ENCODE assay signal across 17 cellular contexts in the genomic region with DNA sequence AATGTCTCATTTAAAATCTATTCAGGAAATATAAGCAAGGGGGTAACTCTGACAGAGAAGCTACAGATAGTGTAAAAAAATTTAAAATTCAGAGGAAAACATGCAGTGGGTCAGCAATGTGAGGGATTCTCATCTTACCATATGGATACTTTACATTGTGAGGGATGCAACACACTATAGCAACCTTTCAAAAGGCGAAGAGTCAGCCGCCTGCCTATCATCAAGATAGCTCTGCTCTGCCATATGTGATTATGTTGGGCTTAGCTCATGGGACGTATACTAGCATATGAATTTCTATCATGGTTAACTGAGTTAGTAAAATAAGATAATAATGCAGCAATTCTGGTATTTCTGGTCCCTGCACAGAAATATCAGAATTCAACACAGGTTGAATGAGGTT.
DNase-seq lines count a peak whose midpoint lies in the region; ATAC-seq and TF ChIP-seq lines count a peak whose summit lies in the region.
"Had no signal": no experiment of that assay in that cellular context is flagged by ENCODE, and none has a peak within 500 bp of the region (broad histone marks: within the 10 kb centered on the region; RNA-seq: fewer than 3 reads in every experiment).

No MANE protein-coding gene starts in this region.

- no peak overlapping the region for H3K27ac ChIP-seq in right atrium auricular region

- H3K27ac Mint-ChIP-seq in activated CD4-positive, alpha-beta T cell treated with anti-CD3 and anti-CD28 coated beads for 36 hours: peak overlapping the region; percentile 99
- H3K27ac Mint-ChIP-seq in activated CD4-positive, alpha-beta T cell treated with anti-CD3 and anti-CD28 coated beads, Interleukin-2, amount 10 ng/mL, durations not matched to agents 7 days and 5 days: no peak overlapping the region
- peak overlapping the region; percentile 55 for H3K27ac Mint-ChIP-seq in activated naive CD8-positive, alpha-beta T cell
- no peak overlapping the region for H3K27ac Mint-ChIP-seq in activated naive CD8-positive, alpha-beta T cell treated with anti-CD3 and anti-CD28 coated beads for 36 hours
- peak overlapping the region; percentile 95 for H3K27ac Mint-ChIP-seq in activated T-helper 2 cell treated with anti-CD3 and anti-CD28 coated beads, Interferon-gamma antibody, Interleukin-2, Interleukin-4, amounts not matched to agents 10 μg/mL and 5 μg/mL and 100 μg/mL, durations not matched to agents 14 hours and 24 hours and 36 hours
- H3K27ac Mint-ChIP-seq: GM23338, H9, HFFc6 had no signal

- TF ChIP-seq CTCF in right atrium auricular region (IDR thresholded peaks at IDR 0.05): no peak

- intact Hi-C loops in activated CD4-positive, alpha-beta T cell treated with anti-CD3 and anti-CD28 coated beads for 36 hours (cut with DNase I, micrococcal nuclease): no loop called here
- intact Hi-C loops in activated T-helper 2 cell treated with anti-CD3 and anti-CD28 coated beads, Interferon-gamma antibody, Interleukin-2, Interleukin-4, amounts not matched to agents 10 μg/mL and 5 μg/mL and 100 μg/mL, durations not matched to agents 14 hours and 24 hours and 36 hours (cut with micrococcal nuclease): loop anchor here (5.0 kb wide), 1 partner anchor 504 kb away; no protein-coding TSS in a partner anchor

- H3K36me3 Mint-ChIP-seq in activated CD4-positive, alpha-beta T cell treated with anti-CD3 and anti-CD28 coated beads for 36 hours (ENCODE audit: low read depth): peaks cover 15% of the 10 kb centered on the region
- H3K36me3 Mint-ChIP-seq in activated CD4-positive, alpha-beta T cell treated with anti-CD3 and anti-CD28 coated beads, Interleukin-2, amount 10 ng/mL, durations not matched to agents 7 days and 5 days (ENCODE audit: low read depth): peaks cover 25% of the 10 kb centered on the region
- H3K36me3 Mint-ChIP-seq in activated naive CD8-positive, alpha-beta T cell: no peaks in the 10 kb centered on the region
- peaks cover 16% of the 10 kb centered on the region for H3K36me3 Mint-ChIP-seq in activated naive CD8-positive, alpha-beta T cell treated with anti-CD3 and anti-CD28 coated beads for 36 hours
- H3K36me3 Mint-ChIP-seq in activated T-helper 2 cell treated with anti-CD3 and anti-CD28 coated beads, Interferon-gamma antibody, Interleukin-2, Interleukin-4, amounts not matched to agents 10 μg/mL and 5 μg/mL and 100 μg/mL, durations not matched to agents 14 hours and 24 hours and 36 hours (ENCODE audit: low read depth): peaks cover 14% of the 10 kb centered on the region
- H3K36me3 Mint-ChIP-seq: CD4-positive, alpha-beta memory T cell had no signal

- peaks cover 3% of the 10 kb centered on the region for H3K9me3 Mint-ChIP-seq in activated CD4-positive, alpha-beta T cell treated with anti-CD3 and anti-CD28 coated beads for 36 hours (ENCODE audit: low read depth)
- peaks cover 25% of the 10 kb centered on the region for H3K9me3 Mint-ChIP-seq in activated CD4-positive, alpha-beta T cell treated with anti-CD3 and anti-CD28 coated beads, Interleukin-2, amount 10 ng/mL, durations not matched to agents 7 days and 5 days
- H3K9me3 Mint-ChIP-seq in activated naive CD8-positive, alpha-beta T cell (ENCODE audit: low read depth): no peaks in the 10 kb centered on the region
- peaks cover 8% of the 10 kb centered on the region for H3K9me3 Mint-ChIP-seq in activated naive CD8-positive, alpha-beta T cell treated with anti-CD3 and anti-CD28 coated beads for 36 hours
- peaks cover 3% of the 10 kb centered on the region for H3K9me3 Mint-ChIP-seq in activated T-helper 2 cell treated with anti-CD3 and anti-CD28 coated beads, Interferon-gamma antibody, Interleukin-2, Interleukin-4, amounts not matched to agents 10 μg/mL and 5 μg/mL and 100 μg/mL, durations not matched to agents 14 hours and 24 hours and 36 hours
- H3K9me3 Mint-ChIP-seq: HFFc6 had no signal

- CTCF ChIA-PET in activated CD4-positive, alpha-beta T cell treated with anti-CD3 and anti-CD28 coated beads for 36 hours (lab: Charles Lee): interaction anchor here (0.6 to 8.9 kb wide), 15 partner anchors 9 to 515 kb away, joined by 3 to 112 read pairs (median 6); no protein-coding TSS in a partner anchor
- CTCF ChIA-PET in activated CD4-positive, alpha-beta T cell treated with anti-CD3 and anti-CD28 coated beads, Interleukin-2, amount 10 ng/mL, durations not matched to agents 7 days and 5 days (lab: Charles Lee): interaction anchor here (0.8 to 7.3 kb wide), 10 partner anchors 13 to 515 kb away, joined by 3 to 72 read pairs (median 7); no protein-coding TSS in a partner anchor

- ATAC-seq in activated CD4-positive, alpha-beta T cell treated with anti-CD3 and anti-CD28 coated beads for 36 hours: no peak
- ATAC-seq: GM23338, HCT116 had no signal

- H3K4me3 ChIP-seq in right atrium auricular region: no peak overlapping the region
- H3K4me3 ChIP-seq: GM23338 had no signal

- no peak overlapping the region for H3K4me3 Mint-ChIP-seq in activated CD4-positive, alpha-beta T cell treated with anti-CD3 and anti-CD28 coated beads for 36 hours
- no peak overlapping the region for H3K4me3 Mint-ChIP-seq in activated CD4-positive, alpha-beta T cell treated with anti-CD3 and anti-CD28 coated beads, Interleukin-2, amount 10 ng/mL, durations not matched to agents 7 days and 5 days
- no peak overlapping the region for H3K4me3 Mint-ChIP-seq in activated naive CD8-positive, alpha-beta T cell
- H3K4me3 Mint-ChIP-seq in activated naive CD8-positive, alpha-beta T cell treated with anti-CD3 and anti-CD28 coated beads for 36 hours: no peak overlapping the region
- H3K4me3 Mint-ChIP-seq in activated T-helper 2 cell treated with anti-CD3 and anti-CD28 coated beads, Interferon-gamma antibody, Interleukin-2, Interleukin-4, amounts not matched to agents 10 μg/mL and 5 μg/mL and 100 μg/mL, durations not matched to agents 14 hours and 24 hours and 36 hours (ENCODE audit: low read depth): no peak overlapping the region
- H3K4me3 Mint-ChIP-seq: GM23338, H9, HFFc6 had no signal

- no peaks in the 10 kb centered on the region for H3K36me3 ChIP-seq in right atrium auricular region

- H3K4me1 Mint-ChIP-seq in activated CD4-positive, alpha-beta T cell treated with anti-CD3 and anti-CD28 coated beads for 36 hours: peaks cover 72% of the 10 kb centered on the region
- H3K4me1 Mint-ChIP-seq in activated CD4-positive, alpha-beta T cell treated with anti-CD3 and anti-CD28 coated beads, Interleukin-2, amount 10 ng/mL, durations not matched to agents 7 days and 5 days: peaks cover 50% of the 10 kb centered on the region
- peaks cover 53% of the 10 kb centered on the region for H3K4me1 Mint-ChIP-seq in activated naive CD8-positive, alpha-beta T cell (ENCODE audit: low read depth)
- H3K4me1 Mint-ChIP-seq in activated naive CD8-positive, alpha-beta T cell treated with anti-CD3 and anti-CD28 coated beads for 36 hours: peaks cover 46% of the 10 kb centered on the region
- H3K4me1 Mint-ChIP-seq in activated T-helper 2 cell treated with anti-CD3 and anti-CD28 coated beads, Interferon-gamma antibody, Interleukin-2, Interleukin-4, amounts not matched to agents 10 μg/mL and 5 μg/mL and 100 μg/mL, durations not matched to agents 14 hours and 24 hours and 36 hours (ENCODE audit: low read depth): peaks cover 59% of the 10 kb centered on the region

- no peaks in the 10 kb centered on the region for H3K9me3 ChIP-seq in right atrium auricular region

- DNase-seq in activated CD4-positive, alpha-beta T cell treated with anti-CD3 and anti-CD28 coated beads for 36 hours: no peak
- DNase-seq in activated CD4-positive, alpha-beta T cell treated with anti-CD3 and anti-CD28 coated beads, Interleukin-2, amount 10 ng/mL, durations not matched to agents 7 days and 5 days: no peak
- DNase-seq in activated naive CD8-positive, alpha-beta T cell treated with anti-CD3 and anti-CD28 coated beads for 36 hours: no peak
- no peak for DNase-seq in activated T-helper 2 cell treated with anti-CD3 and anti-CD28 coated beads, Interferon-gamma antibody, Interleukin-2, Interleukin-4, amounts not matched to agents 10 μg/mL and 5 μg/mL and 100 μg/mL, durations not matched to agents 14 hours and 24 hours and 36 hours (ENCODE audit: low spot score)
- DNase-seq in right atrium auricular region (ENCODE audit: low spot score): no peak
- DNase-seq: C1 segment of cervical spinal cord; Calu3; CD4-positive, alpha-beta memory T cell; COR-L47; DMS53; DMS79 treated with DMSO at 0.1 percent for 48 hours; GF-D8; H9; HFFc6 had no signal

- POLR2A ChIA-PET in activated CD4-positive, alpha-beta T cell treated with anti-CD3 and anti-CD28 coated beads for 36 hours (lab: Charles Lee): interaction anchor here (0.5 to 2.9 kb wide), 7 partner anchors 10 to 171 kb away, joined by 4 to 16 read pairs (median 9); no protein-coding TSS in a partner anchor
- POLR2A ChIA-PET in activated CD4-positive, alpha-beta T cell treated with anti-CD3 and anti-CD28 coated beads, Interleukin-2, amount 10 ng/mL, durations not matched to agents 7 days and 5 days (lab: Charles Lee): interaction anchor here (0.6 kb wide), 1 partner anchor 20 kb away, joined by 3 read pairs; no protein-coding TSS in a partner anchor

- no peaks in the 10 kb centered on the region for H3K27me3 Mint-ChIP-seq in activated CD4-positive, alpha-beta T cell treated with anti-CD3 and anti-CD28 coated beads for 36 hours
- H3K27me3 Mint-ChIP-seq in activated CD4-positive, alpha-beta T cell treated with anti-CD3 and anti-CD28 coated beads, Interleukin-2, amount 10 ng/mL, durations not matched to agents 7 days and 5 days: no peaks in the 10 kb centered on the region
- H3K27me3 Mint-ChIP-seq in activated naive CD8-positive, alpha-beta T cell: no peaks in the 10 kb centered on the region
- no peaks in the 10 kb centered on the region for H3K27me3 Mint-ChIP-seq in activated naive CD8-positive, alpha-beta T cell treated with anti-CD3 and anti-CD28 coated beads for 36 hours
- H3K27me3 Mint-ChIP-seq in activated T-helper 2 cell treated with anti-CD3 and anti-CD28 coated beads, Interferon-gamma antibody, Interleukin-2, Interleukin-4, amounts not matched to agents 10 μg/mL and 5 μg/mL and 100 μg/mL, durations not matched to agents 14 hours and 24 hours and 36 hours (ENCODE audit: low read depth): no peaks in the 10 kb centered on the region
- H3K27me3 Mint-ChIP-seq: CD4-positive, alpha-beta memory T cell had no signal

- H3K27me3 ChIP-seq in right atrium auricular region: no peaks in the 10 kb centered on the region

- peaks cover 0 to 7% of the 10 kb centered on the region in 2 donors for H3K4me1 ChIP-seq in right atrium auricular region

Comparison
In these comparisons a context has a peak if more than half of its experiments do, and no peak if none do; other contexts are left out.
1. H3K27ac Mint-ChIP-seq: peak in activated CD4-positive, alpha-beta T cell treated with anti-CD3 and anti-CD28 coated beads for 36 hours (single experiment), activated naive CD8-positive, alpha-beta T cell (single experiment) and activated T-helper 2 cell treated with anti-CD3 and anti-CD28 coated beads, Interferon-gamma antibody, Interleukin-2, Interleukin-4, amounts not matched to agents 10 μg/mL and 5 μg/mL and 100 μg/mL, durations not matched to agents 14 hours and 24 hours and 36 hours (single experiment); none in activated CD4-positive, alpha-beta T cell treated with anti-CD3 and anti-CD28 coated beads, Interleukin-2, amount 10 ng/mL, durations not matched to agents 7 days and 5 days (single experiment) and activated naive CD8-positive, alpha-beta T cell treated with anti-CD3 and anti-CD28 coated beads for 36 hours (single experiment).